ENCODE assay signal across 8 cellular contexts in genomic region chr3:14178247-14179113, GRCh38. TPM values are rescaled to one million over a fixed set of nuclear protein-coding genes. Genes with fewer than 3 reads are reported as not detected.
DNase-seq lines count a peak whose midpoint lies in the region; ATAC-seq, FAIRE-seq and TF ChIP-seq lines count a peak whose summit lies in the region.

LSM3 (plus strand) TSS chr3:14178817; CDS start chr3:14178861, 44 bp downstream.
XPC (minus strand) TSS chr3:14178601; CDS start chr3:14178568, 33 bp downstream.

- H3K27me3 ChIP-seq in ascending aorta (no peaks in the 10 kb centered on the region), right atrium auricular region (no peaks in the 10 kb centered on the region), psoas muscle (ENCODE audit: insufficient read depth in 3 of 3, low read length in 2 of 3) (no peaks in the 10 kb centered on the region)

- H3K4me3 Mint-ChIP-seq in T-helper 2 cell treated with Interferon-gamma antibody and Interleukin-4, amounts not matched to agents 5 μg/mL and 100 μg/mL, for 36 hours, result peak within 1 kb of the TSS; percentile 95

- 0 to 1% (median 0%) methylated on average over 62 to 78 of the region's 78 CpGs for WGBS in psoas muscle, 3 donors

- peak; percentile 67 for FAIRE-seq in urothelium cell line (lab: Jason Lieb, UNC)

- H3K27ac Mint-ChIP-seq in T-helper 2 cell treated with Interferon-gamma antibody and Interleukin-4, amounts not matched to agents 5 μg/mL and 100 μg/mL, for 36 hours, result peak within 1 kb of the TSS; percentile 100

- H3K4me1 ChIP-seq in ascending aorta (peaks cover 0 to 31% of the 10 kb centered on the region in 2 donors), right atrium auricular region (peaks cover 0 to 23% of the 10 kb centered on the region in 2 donors), psoas muscle (peaks cover 18% of the 10 kb centered on the region)

- H3K36me3 ChIP-seq in ascending aorta (peaks cover 5 to 21% of the 10 kb centered on the region in 2 donors), right atrium auricular region (peaks cover 16% of the 10 kb centered on the region), psoas muscle (ENCODE audit: insufficient read depth in 1 of 2, low read depth in 1 of 2) (peaks cover 0 to 23% of the 10 kb centered on the region in 2 donors)

- no peaks in the 10 kb centered on the region for H3K9me3 Mint-ChIP-seq in T-helper 2 cell treated with Interferon-gamma antibody and Interleukin-4, amounts not matched to agents 5 μg/mL and 100 μg/mL, for 36 hours

- peak within 1 kb of the TSS; percentile 69 to 71 for H3K4me3 ChIP-seq in ascending aorta
- peak within 1 kb of the TSS; percentile 86 to 92 for H3K4me3 ChIP-seq in right atrium auricular region
- H3K4me3 ChIP-seq in psoas muscle, result peak within 1 kb of the TSS; percentile 91

- peak within 1 kb of the TSS; percentile 91 to 99 for H3K27ac ChIP-seq in ascending aorta
- peak within 1 kb of the TSS; percentile 97 to 98 for H3K27ac ChIP-seq in right atrium auricular region
- H3K27ac ChIP-seq in psoas muscle, result peak within 1 kb of the TSS; percentile 96

- peak; percentile 94 for ATAC-seq in GM18502 (IDR thresholded peaks at IDR 0.05; ENCODE audit: poor library complexity, unreplicated experiment)
- peak; percentile 95 for ATAC-seq in HG02970 (IDR thresholded peaks at IDR 0.05; ENCODE audit: low FRiP score, unreplicated experiment)
- ATAC-seq in psoas muscle, result peak; percentile 98 to 100 (median 98)

- intact Hi-C loops in ascending aorta (cut with DNase I), result loop anchor here (1.0 to 5.0 kb wide), 5 partner anchors 34 to 1029 kb away; partner anchors contain the start of genes CAPN7, CCDC174 and TMEM43
- intact Hi-C loops in psoas muscle (cut with DNase I), result loop anchor here (2.0 to 5.0 kb wide), 3 partner anchors 36 to 54 kb away; partner anchors contain the start of genes TMEM43 (in 2 of the 2) and CHCHD4 (in 1 of the 2)

- peaks cover 50% of the 10 kb centered on the region for H3K4me1 Mint-ChIP-seq in T-helper 2 cell treated with Interferon-gamma antibody and Interleukin-4, amounts not matched to agents 5 μg/mL and 100 μg/mL, for 36 hours (ENCODE audit: low read depth)

- peak; percentile 78 to 90 for DNase-seq in NCI-H1930 (lab: John Stamatoyannopoulos, UW)
- peak; percentile 97 for DNase-seq in T-helper 2 cell treated with Interferon-gamma antibody and Interleukin-4, amounts not matched to agents 5 μg/mL and 100 μg/mL, for 36 hours (ENCODE audit: low spot score)
- DNase-seq in ascending aorta (ENCODE audit: low spot score in 2 of 2), result peak; percentile 92 to 98
- DNase-seq in right atrium auricular region (ENCODE audit: low spot score), result peak; percentile 98
- peak; percentile 97 to 98 for DNase-seq in psoas muscle
- peak; percentile 96 for DNase-seq in urothelium cell line (ENCODE audit: low spot score)

- peaks cover 26% of the 10 kb centered on the region for H3K36me3 Mint-ChIP-seq in T-helper 2 cell treated with Interferon-gamma antibody and Interleukin-4, amounts not matched to agents 5 μg/mL and 100 μg/mL, for 36 hours (ENCODE audit: low read depth)

- H3K9me3 ChIP-seq in ascending aorta (no peaks in the 10 kb centered on the region), right atrium auricular region (no peaks in the 10 kb centered on the region), psoas muscle (no peaks in the 10 kb centered on the region)

- peak in 1 of 3 experiments; percentile 8 for TF ChIP-seq CTCF in ascending aorta (IDR thresholded peaks at IDR 0.05)
- TF ChIP-seq CTCF in right atrium auricular region (IDR thresholded peaks at IDR 0.05), result no peak
- TF ChIP-seq CTCF in psoas muscle (IDR thresholded peaks at IDR 0.05), result no peak

- no peaks in the 10 kb centered on the region for H3K27me3 Mint-ChIP-seq in T-helper 2 cell treated with Interferon-gamma antibody and Interleukin-4, amounts not matched to agents 5 μg/mL and 100 μg/mL, for 36 hours (ENCODE audit: low read depth)

RNA-seq across cellular contexts. Expression of gene LSM3, which starts in this region (rescaled TPM):
- total RNA-seq in ascending aorta, result 3.9 TPM
- total RNA-seq in right atrium auricular region, result 10 to 100 TPM; 15.0 to 15.4 TPM
- 10 to 100 TPM; 11.1 to 14.9 (median 13.2) TPM for total RNA-seq in psoas muscle
- polyA plus RNA-seq in psoas muscle, result 10 to 100 TPM; 13.9 to 20.2 (median 17.7) TPM

RNA-seq across cellular contexts. Expression of gene XPC, which starts in this region (rescaled TPM):
- 48.9 TPM for total RNA-seq in ascending aorta
- 10 to 100 TPM; 15.7 to 18.3 TPM for total RNA-seq in right atrium auricular region
- total RNA-seq in psoas muscle, result 10 to 100 TPM; 15.1 to 19.5 (median 16.8) TPM
- polyA plus RNA-seq in psoas muscle, result 1 to 10 TPM; 5.3 to 8.4 (median 6.2) TPM

Comparison
In these comparisons a context has a peak if more than half of its experiments do, and no peak if none do; other contexts are left out.
1. Peak in every context shown above with its lines: DNase-seq, ATAC-seq, H3K4me3 ChIP-seq and H3K27ac ChIP-seq.